17 cellular contexts compared by ENCODE assay signal in genomic region chr19:42203700-42204099, GRCh38. TPM values are rescaled to one million over a fixed set of nuclear protein-coding genes. Genes with fewer than 3 reads are reported as not detected.
DNase-seq lines count a peak whose midpoint lies in the region; ATAC-seq and TF ChIP-seq lines count a peak whose summit lies in the region.
"Had no signal": no experiment of that assay in that cellular context is flagged by ENCODE, and none has a peak within 500 bp of the region (broad histone marks: within the 10 kb centered on the region; RNA-seq: fewer than 3 reads in every experiment).

No MANE protein-coding gene starts in this region.

- peak overlapping the region; percentile 42 for H3K27ac Mint-ChIP-seq in stimulated activated naive CD8-positive, alpha-beta T cell treated with anti-CD3 and anti-CD28 coated beads, Interleukin-15, Interleukin-2, amounts not matched to agents 100 ng/mL and 50 ng/mL, for 24 hours
- H3K27ac Mint-ChIP-seq in stimulated activated naive CD8-positive, alpha-beta T cell treated with anti-CD3 and anti-CD28 coated beads, Interleukin-15, amount 100 ng/mL, for 72 hours = peak overlapping the region in 1 of 2 donors; percentile 57
- H3K27ac Mint-ChIP-seq in activated B cell treated with CpG ODN at 0.5 μM for 24 hours = peak overlapping the region; percentile 93
- H3K27ac Mint-ChIP-seq: brain had no signal

- H3K27me3 Mint-ChIP-seq in stimulated activated naive CD8-positive, alpha-beta T cell treated with anti-CD3 and anti-CD28 coated beads, Interleukin-15, Interleukin-2, amounts not matched to agents 100 ng/mL and 50 ng/mL, for 24 hours = no peaks in the 10 kb centered on the region
- no peaks in the 10 kb centered on the region for H3K27me3 Mint-ChIP-seq in stimulated activated naive CD8-positive, alpha-beta T cell treated with anti-CD3 and anti-CD28 coated beads, Interleukin-15, amount 100 ng/mL, for 72 hours
- H3K27me3 Mint-ChIP-seq in activated B cell treated with CpG ODN at 0.5 μM for 24 hours = no peaks in the 10 kb centered on the region
- H3K27me3 Mint-ChIP-seq: brain had no signal

- peaks cover 72% of the 10 kb centered on the region for H3K36me3 Mint-ChIP-seq in stimulated activated naive CD8-positive, alpha-beta T cell treated with anti-CD3 and anti-CD28 coated beads, Interleukin-15, Interleukin-2, amounts not matched to agents 100 ng/mL and 50 ng/mL, for 24 hours (ENCODE audit: low read depth)
- peaks cover 70% of the 10 kb centered on the region for H3K36me3 Mint-ChIP-seq in activated B cell treated with CpG ODN at 0.5 μM for 24 hours (ENCODE audit: low read depth)

- no peak for TF ChIP-seq CTCF in activated B cell treated with CpG ODN at 0.5 μM for 24 hours (IDR thresholded peaks at IDR 0.05)

- no peak for ATAC-seq in stimulated activated naive CD8-positive, alpha-beta T cell treated with anti-CD3 and anti-CD28 coated beads, Interleukin-15, amount 100 ng/mL, for 72 hours
- ATAC-seq in activated B cell treated with CpG ODN at 0.5 μM for 24 hours (ENCODE audit: low read depth) (no peak), HG02885 (IDR thresholded peaks at IDR 0.05; ENCODE audit: poor library complexity, unreplicated experiment) (no peak), HG03460 (IDR thresholded peaks at IDR 0.05; ENCODE audit: unreplicated experiment) (no peak)
- ATAC-seq: heart right ventricle had no signal

- POLR2A ChIA-PET in activated B cell treated with CpG ODN at 0.5 μM for 24 hours (lab: Charles Lee) = interaction anchor here (0.6 kb wide), 1 partner anchor 88 kb away, joined by 3 read pairs; no protein-coding TSS in a partner anchor

- no peak for DNase-seq in stimulated activated naive CD8-positive, alpha-beta T cell treated with anti-CD3 and anti-CD28 coated beads, Interleukin-15, amount 100 ng/mL, for 72 hours
- no peak for DNase-seq in activated B cell treated with CpG ODN at 0.5 μM for 24 hours
- peak; percentile 41 for DNase-seq in glomerular visceral epithelial cell (ENCODE audit: extremely low spot score)
- no peak for DNase-seq in cardiac septum (ENCODE audit: low spot score)
- DNase-seq in anterior cingulate cortex (lab: John Stamatoyannopoulos, UW) = no peak
- DNase-seq: activated CD4-positive, alpha-beta T cell treated with anti-CD3 and anti-CD28 coated beads, Interleukin-2, amount 50 U/mL, for 1 hour; activated effector memory CD4-positive, alpha-beta T cell treated with Interleukin-2 at 50 U/mL for 16 hours; dorsolateral prefrontal cortex; heart right ventricle; NCI-H2227 treated with DMSO at 0.1 percent for 48 hours; NK-92 treated with Interleukin-12 subunit alpha and Interleukin-12 subunit beta, amount 100 ng/mL, for 24 hours; SHP77; T1000 had no signal

- CTCF ChIA-PET in activated B cell treated with CpG ODN at 0.5 μM for 24 hours (lab: Charles Lee) = interaction anchor here (1.0 to 1.1 kb wide), 2 partner anchors 13 to 76 kb away, joined by 3 read pairs; no protein-coding TSS in a partner anchor

- peaks cover 87% of the 10 kb centered on the region for H3K4me1 Mint-ChIP-seq in stimulated activated naive CD8-positive, alpha-beta T cell treated with anti-CD3 and anti-CD28 coated beads, Interleukin-15, Interleukin-2, amounts not matched to agents 100 ng/mL and 50 ng/mL, for 24 hours (ENCODE audit: low read depth)
- H3K4me1 Mint-ChIP-seq in stimulated activated naive CD8-positive, alpha-beta T cell treated with anti-CD3 and anti-CD28 coated beads, Interleukin-15, amount 100 ng/mL, for 72 hours = peaks cover 90% of the 10 kb centered on the region
- H3K4me1 Mint-ChIP-seq in activated B cell treated with CpG ODN at 0.5 μM for 24 hours = peaks cover 78% of the 10 kb centered on the region

- H3K4me3 Mint-ChIP-seq in stimulated activated naive CD8-positive, alpha-beta T cell treated with anti-CD3 and anti-CD28 coated beads, Interleukin-15, Interleukin-2, amounts not matched to agents 100 ng/mL and 50 ng/mL, for 24 hours = no peak overlapping the region
- H3K4me3 Mint-ChIP-seq in stimulated activated naive CD8-positive, alpha-beta T cell treated with anti-CD3 and anti-CD28 coated beads, Interleukin-15, amount 100 ng/mL, for 72 hours = no peak overlapping the region
- H3K4me3 Mint-ChIP-seq in activated B cell treated with CpG ODN at 0.5 μM for 24 hours = no peak overlapping the region
- H3K4me3 Mint-ChIP-seq: brain had no signal

- intact Hi-C loops in activated B cell treated with CpG ODN at 0.5 μM for 24 hours (cut with micrococcal nuclease) = loop anchor here (5.0 kb wide), 2 partner anchors 79 to 91 kb away; no protein-coding TSS in a partner anchor
- intact Hi-C loops in cardiac septum (cut with DNase I) = no loop called here

- no peaks in the 10 kb centered on the region for H3K9me3 Mint-ChIP-seq in stimulated activated naive CD8-positive, alpha-beta T cell treated with anti-CD3 and anti-CD28 coated beads, Interleukin-15, Interleukin-2, amounts not matched to agents 100 ng/mL and 50 ng/mL, for 24 hours
- H3K9me3 Mint-ChIP-seq in stimulated activated naive CD8-positive, alpha-beta T cell treated with anti-CD3 and anti-CD28 coated beads, Interleukin-15, amount 100 ng/mL, for 72 hours = no peaks in the 10 kb centered on the region
- no peaks in the 10 kb centered on the region for H3K9me3 Mint-ChIP-seq in activated B cell treated with CpG ODN at 0.5 μM for 24 hours
- H3K9me3 Mint-ChIP-seq: brain had no signal

RNA-seq across cellular contexts. Expression of gene DEDD2, which starts 13.8 kb away (rescaled TPM):
- total RNA-seq in activated B cell treated with CpG ODN at 0.5 μM for 24 hours (26.1 and 29.0 TPM in 2 replicates), cardiac septum (10.2 TPM)

RNA-seq across cellular contexts. Expression of gene ZNF526, which starts 16.4 kb away (rescaled TPM):
- total RNA-seq in activated B cell treated with CpG ODN at 0.5 μM for 24 hours = 19.6 and 22.7 TPM in 2 replicates
- 4.1 TPM for total RNA-seq in cardiac septum

RNA-seq across cellular contexts. Expression of gene GSK3A, which starts 38.7 kb away (rescaled TPM):
- total RNA-seq in activated B cell treated with CpG ODN at 0.5 μM for 24 hours = 38.2 and 38.6 TPM in 2 replicates
- 39.6 TPM for total RNA-seq in cardiac septum

RNA-seq across cellular contexts. Expression of gene ERF, which starts 51.2 kb away (rescaled TPM):
- 47.9 and 48.1 TPM in 2 replicates for total RNA-seq in activated B cell treated with CpG ODN at 0.5 μM for 24 hours
- 37.4 TPM for total RNA-seq in cardiac septum
